In genomic region chr17:55266051-55266957, GRCh38 we compare ENCODE assay signal across 9 cellular contexts. TPM values are rescaled to one million over a fixed set of nuclear protein-coding genes. Genes with fewer than 3 reads are reported as not detected.
DNase-seq lines count a peak whose midpoint lies in the region; TF ChIP-seq lines count a peak whose summit lies in the region.
"Had no signal": no experiment of that assay in that cellular context is flagged by ENCODE, and none has a peak within 500 bp of the region (broad histone marks: within the 10 kb centered on the region; RNA-seq: fewer than 3 reads in every experiment).

No MANE protein-coding gene starts in this region.

- H3K4me3 ChIP-seq in subcutaneous abdominal adipose tissue (ENCODE audit: low read depth in 1 of 5, low read length in 5 of 5) (peak overlapping the region; percentile 58 to 80 (median 65)), osteoblast (ENCODE audit: insufficient read depth, low read length) (no peak overlapping the region), WERI-Rb-1 (ENCODE audit: low read depth, low read length) (no peak overlapping the region)

- peaks cover 0 to 9% (median 4%) of the 10 kb centered on the region in 5 experiments for H3K9me3 Mint-ChIP-seq in brain

- H3K9me3 ChIP-seq in subcutaneous abdominal adipose tissue (ENCODE audit: control insufficient read depth in 5 of 5, low read length in 5 of 5), result no peaks in the 10 kb centered on the region
- no peaks in the 10 kb centered on the region for H3K9me3 ChIP-seq in osteoblast (ENCODE audit: low read depth, low read length)
- peaks cover 2% of the 10 kb centered on the region for H3K9me3 ChIP-seq in WERI-Rb-1 (ENCODE audit: severe bottlenecking)
- H3K9me3 ChIP-seq: neutrophil had no signal

- TF ChIP-seq CTCF in brain (conservative IDR thresholded peaks at IDR 0.05) (no peak), osteoblast (IDR thresholded peaks at IDR 0.05; ENCODE audit: extremely low read depth, low read depth, low read length) (no peak), WERI-Rb-1 (IDR thresholded peaks at IDR 0.05; ENCODE audit: low read depth, low read length) (no peak), GM10266 (IDR thresholded peaks at IDR 0.05; ENCODE audit: control insufficient read depth, insufficient read depth, low read depth, missing control alignments) (no peak)

- H3K79me2 ChIP-seq in osteoblast (ENCODE audit: insufficient read depth, low read length), result no peaks in the 10 kb centered on the region

- H3K4me2 ChIP-seq in osteoblast (ENCODE audit: insufficient read depth, low read length), result no peak overlapping the region

- no peak overlapping the region for H3K27ac Mint-ChIP-seq in brain

- H3K27me3 ChIP-seq in layer of hippocampus (ENCODE audit: control insufficient read depth, insufficient read depth, low read length), result no peaks in the 10 kb centered on the region
- peaks cover 0 to 13% (median 5%) of the 10 kb centered on the region in 5 donors for H3K27me3 ChIP-seq in subcutaneous abdominal adipose tissue (ENCODE audit: control insufficient read depth in 5 of 5, insufficient read depth in 4 of 5, low read length in 5 of 5)
- H3K27me3 ChIP-seq in osteoblast (ENCODE audit: insufficient read depth, low read length), result peaks cover 83% of the 10 kb centered on the region
- H3K27me3 ChIP-seq in WERI-Rb-1 (ENCODE audit: insufficient read depth, low read depth, severe bottlenecking), result peaks cover 25% of the 10 kb centered on the region

- H3K27ac ChIP-seq in layer of hippocampus (ENCODE audit: low read depth, low read length) (peak overlapping the region; percentile 64), subcutaneous abdominal adipose tissue (ENCODE audit: low read depth, low read length) (peak overlapping the region; percentile 9), osteoblast (ENCODE audit: low read depth, low read length) (no peak overlapping the region), WERI-Rb-1 (no peak overlapping the region)
- H3K27ac ChIP-seq: neutrophil had no signal

- H3K36me3 ChIP-seq in subcutaneous abdominal adipose tissue (ENCODE audit: control insufficient read depth in 5 of 5, insufficient read depth in 5 of 5, low read length in 5 of 5), result peaks cover 0 to 2% (median 0%) of the 10 kb centered on the region in 5 donors
- no peaks in the 10 kb centered on the region for H3K36me3 ChIP-seq in osteoblast (ENCODE audit: insufficient read depth, low read length)
- no peaks in the 10 kb centered on the region for H3K36me3 ChIP-seq in WERI-Rb-1
- H3K36me3 ChIP-seq: neutrophil had no signal

- peak overlapping the region; percentile 76 to 86 (median 84) for H3K4me3 Mint-ChIP-seq in brain

- H3K27me3 Mint-ChIP-seq in brain, result peaks cover 82% of the 10 kb centered on the region

- H3K4me1 ChIP-seq in subcutaneous abdominal adipose tissue (ENCODE audit: control insufficient read depth in 5 of 5, insufficient read depth in 5 of 5, low read length in 5 of 5) (peaks cover 5 to 43% (median 34%) of the 10 kb centered on the region in 5 donors), osteoblast (ENCODE audit: insufficient read depth, low read length) (no peaks in the 10 kb centered on the region)

- peak; percentile 30 for DNase-seq in NCI-H2227 (lab: John Stamatoyannopoulos, UW; ENCODE audit: unreplicated experiment)
- DNase-seq in NCI-H2227 treated with DMSO at 0.1 percent for 48 hours (lab: John Stamatoyannopoulos, UW), result no peak
- DNase-seq in osteoblast (ENCODE audit: insufficient read length, low spot score, missing footprints), result no peak
- no peak for DNase-seq in WERI-Rb-1
- no peak for DNase-seq in GM10266 (ENCODE audit: extremely low spot score)

- no peaks in the 10 kb centered on the region for H4K20me1 ChIP-seq in osteoblast (ENCODE audit: insufficient read depth, low read length)

- no peak overlapping the region for H2AFZ ChIP-seq in osteoblast (ENCODE audit: low read length)

- no peaks in the 10 kb centered on the region for H3K36me3 Mint-ChIP-seq in brain

- H3K4me1 Mint-ChIP-seq in brain, result peaks cover 14% of the 10 kb centered on the region

- H3K9ac ChIP-seq in subcutaneous abdominal adipose tissue (ENCODE audit: low read length in 5 of 5), result peak overlapping the region in 2 of 5 donors; percentile 33 to 62

RNA-seq across cellular contexts. Expression of gene HLF, which starts 1.5 kb away (rescaled TPM):
- 6.1 TPM for polyA plus RNA-seq in brain (ENCODE audit: insufficient read depth, low read depth, low replicate concordance)
- under 0.01 TPM in 2 replicates for total RNA-seq in osteoblast

Comparison
In these comparisons a context has a peak if more than half of its experiments do, and no peak if none do; other contexts are left out.
1. H3K27ac ChIP-seq: peak in layer of hippocampus (single experiment) and subcutaneous abdominal adipose tissue (single experiment); none in osteoblast (single experiment) and WERI-Rb-1 (single experiment).
2. H3K4me3 ChIP-seq: peak in subcutaneous abdominal adipose tissue (5 of 5); none in osteoblast (single experiment) and WERI-Rb-1 (single experiment).